ENCODE assay signal across 7 cellular contexts in genomic region chr21:16193758-16194606, GRCh38.
DNase-seq lines count a peak whose midpoint lies in the region; ATAC-seq and TF ChIP-seq lines count a peak whose summit lies in the region.

No MANE protein-coding gene starts in this region.

- POLR2A ChIA-PET in T-cell (lab: Charles Lee): interaction anchor here (0.6 to 0.7 kb wide), 2 partner anchors 174 to 689 kb away, joined by 8 to 13 read pairs; no protein-coding TSS in a partner anchor

- CTCF ChIA-PET in T-cell (lab: Charles Lee): interaction anchor here in 1 of 2 donors (0.6 kb wide), 1 partner anchor 192 kb away, joined by 4 read pairs; no protein-coding TSS in a partner anchor

- no peak for TF ChIP-seq CTCF in nephron progenitor cell (IDR thresholded peaks at IDR 0.05)

- no peak overlapping the region for H3K27ac Mint-ChIP-seq in T-cell
- H3K27ac Mint-ChIP-seq in nephron progenitor cell: peak overlapping the region; percentile 100

- no peaks in the 10 kb centered on the region for H3K27me3 Mint-ChIP-seq in T-cell
- peaks cover 3% of the 10 kb centered on the region for H3K27me3 Mint-ChIP-seq in nephron progenitor cell (ENCODE audit: low read depth, poor library complexity)

- H3K9me3 Mint-ChIP-seq in T-cell (no peaks in the 10 kb centered on the region), nephron progenitor cell (peaks cover 21% of the 10 kb centered on the region)

- DNase-seq in T-cell (peak in 8 of 34 experiments; percentile 1 to 30 (median 10)), fibroblast of the conjunctiva (ENCODE audit: low read depth) (peak; percentile 84), nephron progenitor cell (peak; percentile 55), LoVo (ENCODE audit: low spot score) (no peak)
- no peak for DNase-seq in activated CD4-positive, CD25-positive, alpha-beta regulatory T cell (lab: John Stamatoyannopoulos, UW)

- H3K4me3 Mint-ChIP-seq in T-cell (peak overlapping the region in 2 of 3 donors; percentile 11 to 66), nephron progenitor cell (peak overlapping the region; percentile 83)

- H3K36me3 Mint-ChIP-seq in T-cell: no peaks in the 10 kb centered on the region
- peaks cover 16% of the 10 kb centered on the region for H3K36me3 Mint-ChIP-seq in nephron progenitor cell (ENCODE audit: low read depth)

- ATAC-seq in GM18858 (IDR thresholded peaks at IDR 0.05; ENCODE audit: unreplicated experiment) (peak; percentile 53), HG03342 (IDR thresholded peaks at IDR 0.05; ENCODE audit: unreplicated experiment) (peak; percentile 66), T-cell (replicated peaks in 1 of 4) (peak in 1 of 4 experiments; percentile 77)

- peaks cover 2 to 33% (median 21%) of the 10 kb centered on the region in 3 donors for H3K4me1 Mint-ChIP-seq in T-cell
- peaks cover 67% of the 10 kb centered on the region for H3K4me1 Mint-ChIP-seq in nephron progenitor cell

Comparison
In these comparisons a context has a peak if more than half of its experiments do, and no peak if none do; other contexts are left out.
1. DNase-seq: peak in fibroblast of the conjunctiva (single experiment) and nephron progenitor cell (single experiment); none in LoVo (single experiment) and activated CD4-positive, CD25-positive, alpha-beta regulatory T cell (0 of 4).